In genomic region chr15:35108453-35108852, GRCh38 we compare ENCODE assay signal across 26 cellular contexts. TPM values are rescaled to one million over a fixed set of nuclear protein-coding genes. Genes with fewer than 3 reads are reported as not detected.
DNase-seq lines count a peak whose midpoint lies in the region; ATAC-seq and TF ChIP-seq lines count a peak whose summit lies in the region.
"Had no signal": no experiment of that assay in that cellular context is flagged by ENCODE, and none has a peak within 500 bp of the region (broad histone marks: within the 10 kb centered on the region; RNA-seq: fewer than 3 reads in every experiment).

No MANE protein-coding gene starts in this region.

- no peaks in the 10 kb centered on the region for H3K36me3 ChIP-seq in adipocyte (ENCODE audit: control insufficient read depth, insufficient read depth, low read length, severe bottlenecking)
- H3K36me3 ChIP-seq: BE2C, BLaER1 had no signal

- no peak overlapping the region for H3K4me3 Mint-ChIP-seq in mesothelial cell of epicardium
- H3K4me3 Mint-ChIP-seq: CD14-positive monocyte; CD4-positive, alpha-beta memory T cell; CD4-positive, CD25-positive, alpha-beta regulatory T cell; CD8-positive, alpha-beta memory T cell had no signal

- H3K4me3 ChIP-seq in adipocyte (ENCODE audit: low read length) = no peak overlapping the region
- H3K4me3 ChIP-seq: BLaER1, GM12878 had no signal

- TF ChIP-seq CTCF in mesothelial cell of epicardium (IDR thresholded peaks at IDR 0.05; ENCODE audit: unreplicated experiment) = no peak

- H3K9me3 Mint-ChIP-seq in mesothelial cell of epicardium = peaks cover 4% of the 10 kb centered on the region
- H3K9me3 Mint-ChIP-seq: CD4-positive, alpha-beta memory T cell; CD4-positive, CD25-positive, alpha-beta regulatory T cell had no signal

- peak overlapping the region; percentile 21 for H3K27ac Mint-ChIP-seq in mesothelial cell of epicardium
- H3K27ac Mint-ChIP-seq: CD14-positive monocyte; CD4-positive, alpha-beta memory T cell; CD4-positive, CD25-positive, alpha-beta regulatory T cell; CD8-positive, alpha-beta memory T cell had no signal

- peaks cover 31% of the 10 kb centered on the region for H3K4me1 Mint-ChIP-seq in mesothelial cell of epicardium
- H3K4me1 Mint-ChIP-seq: CD14-positive monocyte; CD4-positive, alpha-beta memory T cell; CD4-positive, CD25-positive, alpha-beta regulatory T cell; CD8-positive, alpha-beta memory T cell had no signal

- H3K9ac ChIP-seq in adipocyte (ENCODE audit: low read length) = peak overlapping the region; percentile 11
- H3K9ac ChIP-seq: BLaER1 had no signal

- no peaks in the 10 kb centered on the region for H3K27me3 ChIP-seq in adipocyte (replicated peaks; ENCODE audit: control insufficient read depth, insufficient read depth, low read length)
- H3K27me3 ChIP-seq: BE2C, BLaER1 had no signal

- DNase-seq in adipocyte (ENCODE audit: low read depth) (no peak), left lobe of liver (ENCODE audit: low spot score) (no peak), mesothelial cell of epicardium (ENCODE audit: low spot score in 2 of 2, unreplicated experiment in 2 of 2) (no peak), kidney glomerular epithelial cell (lab: John Stamatoyannopoulos, UW) (no peak), OCI-M1 (lab: John Stamatoyannopoulos, UW) (no peak)
- DNase-seq: 8988T; ACHN; BE2C; C1 segment of cervical spinal cord; CD4-positive, alpha-beta memory T cell; CD4-positive, CD25-positive, alpha-beta regulatory T cell; CD8-positive, alpha-beta memory T cell; COR-L47; DMS 273 treated with DMSO at 0.1 percent for 48 hours; DMS153; DMS53; DMS79; DND-41; EL; GDM1 had no signal

- no peaks in the 10 kb centered on the region for H3K9me3 ChIP-seq in adipocyte (ENCODE audit: control insufficient read depth, low read length)
- H3K9me3 ChIP-seq: BE2C, BLaER1 had no signal

- peaks cover 8% of the 10 kb centered on the region for H3K4me1 ChIP-seq in adipocyte (ENCODE audit: control insufficient read depth, insufficient read depth, low read length)
- H3K4me1 ChIP-seq: BLaER1 had no signal

- H3K27me3 Mint-ChIP-seq in mesothelial cell of epicardium (ENCODE audit: low read depth) = no peaks in the 10 kb centered on the region
- H3K27me3 Mint-ChIP-seq: CD4-positive, alpha-beta memory T cell had no signal

- peaks cover 5% of the 10 kb centered on the region for H3K36me3 Mint-ChIP-seq in mesothelial cell of epicardium
- H3K36me3 Mint-ChIP-seq: CD14-positive monocyte; CD4-positive, alpha-beta memory T cell; CD4-positive, CD25-positive, alpha-beta regulatory T cell; CD8-positive, alpha-beta memory T cell had no signal

- peak; percentile 97 for ATAC-seq in left lobe of liver
- ATAC-seq: GM12878 had no signal

RNA-seq across cellular contexts. Expression of gene NANOGP8, which starts 23.4 kb away (rescaled TPM):
- total RNA-seq in left lobe of liver (0.45 TPM), mesothelial cell of epicardium (0.86 to 1.2 TPM (median 0.91 TPM) in 3 replicates)
- total RNA-seq: A673; CD4-positive, alpha-beta memory T cell; CD4-positive, CD25-positive, alpha-beta regulatory T cell; CD8-positive, alpha-beta memory T cell; Daoy; G401; GM12878 had no signal
